Comparison of ENCODE assay signal across 16 cellular contexts in the genomic region with DNA sequence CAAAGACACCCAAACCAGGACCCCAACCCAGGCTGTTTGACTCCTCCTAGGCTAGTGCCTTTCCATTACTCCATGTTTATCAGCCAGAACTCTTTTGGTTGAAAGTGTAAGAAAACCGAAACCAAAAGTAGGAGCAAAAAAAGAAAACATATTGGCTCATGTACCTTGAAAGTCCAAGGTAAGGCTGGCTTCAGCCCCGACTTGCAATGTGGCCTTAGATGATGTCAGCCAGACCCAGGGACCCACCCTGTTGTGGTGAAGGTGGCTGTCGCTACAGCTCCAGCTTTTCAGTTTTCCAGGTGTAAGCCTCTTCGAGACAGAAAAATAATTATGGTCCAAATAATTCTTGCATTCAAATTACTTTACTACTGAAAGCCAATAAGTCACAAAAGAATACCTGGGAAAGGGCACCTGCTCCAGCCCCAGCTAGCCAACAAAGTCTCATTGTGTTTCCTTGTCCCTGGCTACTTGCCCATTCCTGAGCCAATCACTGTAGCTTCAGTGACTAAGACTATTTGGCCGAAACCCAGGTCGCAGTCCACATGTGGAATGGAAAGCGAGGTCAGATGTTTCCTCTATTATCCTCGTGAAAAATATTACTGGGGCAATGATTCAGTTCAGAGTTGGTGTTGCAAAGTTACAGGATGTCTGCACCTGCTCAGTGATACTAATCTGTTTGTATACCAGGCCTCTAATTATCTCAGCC. TPM values are rescaled to one million over a fixed set of nuclear protein-coding genes. Genes with fewer than 3 reads are reported as not detected.
DNase-seq lines count a peak whose midpoint lies in the region; ATAC-seq and TF ChIP-seq lines count a peak whose summit lies in the region.
"Had no signal": no experiment of that assay in that cellular context is flagged by ENCODE, and none has a peak within 500 bp of the region (broad histone marks: within the 10 kb centered on the region; RNA-seq: fewer than 3 reads in every experiment).

No MANE protein-coding gene starts in this region.

- ATAC-seq in sciatic nerve = peak; percentile 77
- ATAC-seq in HG02938 (IDR thresholded peaks at IDR 0.05; ENCODE audit: unreplicated experiment) = no peak
- ATAC-seq: activated T-helper 17 cell treated with anti-CD3 and anti-CD28 coated beads, Interleukin-2, amount 50 U/mL, for 72 hours had no signal

- H3K4me3 ChIP-seq in HFF-Myc (replicated peaks; ENCODE audit: low read depth, low read length) = no peak overlapping the region
- no peak overlapping the region for H3K4me3 ChIP-seq in fibroblast of mammary gland (ENCODE audit: control insufficient read depth, low read depth, low read length)
- H3K4me3 ChIP-seq: suprapubic skin had no signal

- DNase-seq in HFF-Myc (ENCODE audit: extremely low read depth, low read depth) (peak; percentile 2), RPMI8226 (peak; percentile 21), fibroblast of mammary gland (ENCODE audit: low read depth) (peak; percentile 16), sciatic nerve (ENCODE audit: low spot score) (peak; percentile 72), DMS79 (lab: John Stamatoyannopoulos, UW) (no peak)
- DNase-seq in NK-92 treated with Interleukin-12 subunit alpha and Interleukin-12 subunit beta, amount 100 ng/mL, for 24 hours (lab: John Stamatoyannopoulos, UW) = no peak
- no peak for DNase-seq in activated CD8-positive, alpha-beta memory T cell treated with anti-CD3 and anti-CD28 coated beads for 24 hours
- DNase-seq: AML-193; central memory CD4-positive, alpha-beta T cell; mesenchymal stem cell; NCI-H2107; NCI-H774; T-helper 1 cell had no signal

- TF ChIP-seq CTCF in HFF-Myc (IDR thresholded peaks at IDR 0.05; ENCODE audit: low read depth, low read length, missing control alignments) (no peak), fibroblast of mammary gland (conservative IDR thresholded peaks at IDR 0.05; ENCODE audit: control insufficient read depth, insufficient read depth, low read depth, low read length) (no peak)

- intact Hi-C loops in sciatic nerve (cut with DNase I) = no loop called here

RNA-seq across cellular contexts. Expression of gene DNAH9, which starts 20.7 kb away (rescaled TPM):
- 0.98 TPM for total RNA-seq in sciatic nerve
- total RNA-seq: activated T-helper 17 cell treated with anti-CD3 and anti-CD28 coated beads, Interleukin-2, amount 50 U/mL, for 72 hours had no signal

Comparison
In these comparisons a context has a peak if more than half of its experiments do, and no peak if none do; other contexts are left out.
1. DNase-seq: peak in HFF-Myc (single experiment), RPMI8226 (single experiment), fibroblast of mammary gland (single experiment) and sciatic nerve (single experiment); none in NK-92 treated with Interleukin-12 subunit alpha and Interleukin-12 subunit beta, amount 100 ng/mL, for 24 hours (single experiment), activated CD8-positive, alpha-beta memory T cell treated with anti-CD3 and anti-CD28 coated beads for 24 hours (single experiment) and DMS79 (single experiment).